8 cellular contexts compared by ENCODE assay signal in genomic region chr6:134173936-134174789, GRCh38.
A peak's percentile ranks its signal among the peaks of the same experiment; 100 is the strongest.
DNase-seq lines count a peak whose midpoint lies in the region; ATAC-seq and TF ChIP-seq lines count a peak whose summit lies in the region.

No MANE protein-coding gene starts in this region.

- peak overlapping the region; percentile 90 for H3K9ac ChIP-seq in SK-N-MC (ENCODE audit: insufficient read length)

- H3K36me3 ChIP-seq in SK-N-MC (ENCODE audit: insufficient read depth, low read length): peaks cover 48% of the 10 kb centered on the region

- no peaks in the 10 kb centered on the region for H3K9me3 Mint-ChIP-seq in activated naive CD4-positive, alpha-beta T cell treated with anti-CD3 and anti-CD28 coated beads, Interleukin-2, amount 50 U/mL, for 24 hours

- ATAC-seq in GM19438 (IDR thresholded peaks at IDR 0.05; ENCODE audit: low read depth, unreplicated experiment): peak; percentile 6

- TF ChIP-seq CTCF in AG04449 (IDR thresholded peaks at IDR 0.05; ENCODE audit: insufficient read depth, low read length, missing control alignments): peak; percentile 61

- no peaks in the 10 kb centered on the region for H3K9me3 ChIP-seq in SK-N-MC (ENCODE audit: low read depth, low read length)

- H3K27ac Mint-ChIP-seq in activated naive CD4-positive, alpha-beta T cell treated with anti-CD3 and anti-CD28 coated beads, Interleukin-2, amount 50 U/mL, for 24 hours: peak overlapping the region; percentile 94

- peak overlapping the region; percentile 32; the same call in 1 of the 2 replicates for H3K27ac ChIP-seq in SK-N-MC

- peaks cover 74% of the 10 kb centered on the region for H3K4me1 Mint-ChIP-seq in activated naive CD4-positive, alpha-beta T cell treated with anti-CD3 and anti-CD28 coated beads, Interleukin-2, amount 50 U/mL, for 24 hours

- H3K27me3 Mint-ChIP-seq in activated naive CD4-positive, alpha-beta T cell treated with anti-CD3 and anti-CD28 coated beads, Interleukin-2, amount 50 U/mL, for 24 hours: no peaks in the 10 kb centered on the region

- H3K36me3 Mint-ChIP-seq in activated naive CD4-positive, alpha-beta T cell treated with anti-CD3 and anti-CD28 coated beads, Interleukin-2, amount 50 U/mL, for 24 hours: peaks cover 22% of the 10 kb centered on the region

- peak overlapping the region; percentile 96 for H3K4me3 Mint-ChIP-seq in activated naive CD4-positive, alpha-beta T cell treated with anti-CD3 and anti-CD28 coated beads, Interleukin-2, amount 50 U/mL, for 24 hours

- peak overlapping the region; percentile 90 for H3K4me3 ChIP-seq in AG04449 (ENCODE audit: low read depth, low read length)
- H3K4me3 ChIP-seq in SK-N-MC: peak overlapping the region; percentile 99

- CTCF ChIA-PET in AG04449 (lab: Yijun Ruan, JAX): interaction anchor here (0.7 to 1.8 kb wide), 21 partner anchors 9 to 766 kb away, joined by 3 to 16 read pairs (median 4); no protein-coding TSS in a partner anchor

- POLR2A ChIA-PET in AG04449 (lab: Yijun Ruan, JAX): interaction anchor here (0.6 to 1.5 kb wide), 18 partner anchors 9 to 767 kb away, joined by 3 to 11 read pairs (median 4); no protein-coding TSS in a partner anchor

- no peak for DNase-seq in AG04449 (ENCODE audit: low read depth, low spot score)
- DNase-seq in NAMALWA (ENCODE audit: low spot score): peak; percentile 89
- peak; percentile 88 for DNase-seq in SK-N-MC (ENCODE audit: low read depth, low spot score)
- peak; percentile 92 for DNase-seq in globus pallidus (ENCODE audit: low spot score)
- DNase-seq in occipital lobe (lab: John Stamatoyannopoulos, UW): peak; percentile 61
- peak; percentile 98 for DNase-seq in superior temporal gyrus (ENCODE audit: extremely low spot score)
